In the genomic region with DNA sequence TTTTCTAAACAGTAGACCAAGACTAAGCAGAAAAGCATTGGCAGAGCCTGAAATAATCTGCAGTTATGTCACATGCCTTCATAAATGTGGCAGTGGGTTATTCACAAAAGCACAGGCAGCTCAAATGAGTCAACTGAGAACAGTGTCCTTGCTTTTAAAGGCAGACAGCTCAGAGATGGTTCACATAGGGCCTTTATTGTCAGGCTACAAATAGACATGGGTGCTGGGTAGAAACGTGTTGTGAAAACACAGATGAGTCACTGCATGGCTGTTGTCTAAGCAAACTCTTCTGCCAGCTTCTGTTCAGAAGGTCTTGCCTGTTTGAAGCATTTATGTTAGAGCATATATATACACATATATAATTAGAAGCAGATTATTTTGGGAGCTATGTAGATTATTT, we compare ENCODE assay signal across 11 cellular contexts.
DNase-seq lines count a peak whose midpoint lies in the region; ATAC-seq and TF ChIP-seq lines count a peak whose summit lies in the region.
"Had no signal": no experiment of that assay in that cellular context is flagged by ENCODE, and none has a peak within 500 bp of the region (broad histone marks: within the 10 kb centered on the region; RNA-seq: fewer than 3 reads in every experiment).

No MANE protein-coding gene starts in this region.

- no peak overlapping the region for H3K27ac ChIP-seq in RWPE2 (ENCODE audit: poor library complexity, severe bottlenecking)

- TF ChIP-seq CTCF in RWPE2 (IDR thresholded peaks at IDR 0.05; ENCODE audit: poor library complexity, severe bottlenecking) (no peak), Caco-2 (IDR thresholded peaks at IDR 0.05; ENCODE audit: insufficient read depth in 1 of 2, low read depth in 1 of 2, low read length in 1 of 2, severe bottlenecking in 1 of 2, unreplicated experiment in 1 of 2) (no peak)

- H3K4me1 Mint-ChIP-seq in Caco-2 (ENCODE audit: low read depth, unreplicated experiment), result no peaks in the 10 kb centered on the region

- H3K4me1 ChIP-seq in RWPE2 (ENCODE audit: insufficient read depth, poor library complexity, severe bottlenecking) (peaks cover 3% of the 10 kb centered on the region), Caco-2 (no peaks in the 10 kb centered on the region)

- BruUV-seq in Caco-2 (replicated peaks; lab: Mats Ljungman, UMichigan), result no TSS peak

- H3K9me3 ChIP-seq in RWPE2 (ENCODE audit: severe bottlenecking), result no peaks in the 10 kb centered on the region
- no peaks in the 10 kb centered on the region for H3K9me3 ChIP-seq in Caco-2

- DNase-seq in GM03348 (ENCODE audit: low spot score) (peak; percentile 62), RWPE2 (ENCODE audit: low spot score) (no peak), glomerular visceral epithelial cell (ENCODE audit: extremely low spot score) (peak; percentile 30), pons (ENCODE audit: low spot score) (peak; percentile 70), DMS79 (lab: John Stamatoyannopoulos, UW) (no peak), T-helper 2 cell (no peak), Caco-2 (no peak), NCI-H2081 treated with DMSO at 0.1 percent for 48 hours (lab: John Stamatoyannopoulos, UW) (no peak)
- DNase-seq: NCI-H1417, T-helper 1 cell had no signal

- H3K4me3 Mint-ChIP-seq in Caco-2 (ENCODE audit: unreplicated experiment), result no peak overlapping the region
- H3K4me3 Mint-ChIP-seq: neural crest cell had no signal

- no peaks in the 10 kb centered on the region for H3K9me3 Mint-ChIP-seq in Caco-2 (ENCODE audit: unreplicated experiment)
- H3K9me3 Mint-ChIP-seq: neural crest cell had no signal

- peak; percentile 96 for ATAC-seq in RWPE2 (ENCODE audit: low read depth)

- CTCF ChIA-PET in Caco-2 (lab: Charles Lee), result no interaction called here

- POLR2A ChIA-PET in Caco-2 (lab: Charles Lee), result no interaction called here

- no peaks in the 10 kb centered on the region for H3K36me3 ChIP-seq in RWPE2 (ENCODE audit: low read depth)
- no peaks in the 10 kb centered on the region for H3K36me3 ChIP-seq in Caco-2 (ENCODE audit: control insufficient read depth, insufficient read depth, low read length)

- H3K27me3 Mint-ChIP-seq in Caco-2 (ENCODE audit: insufficient read depth, unreplicated experiment), result peaks cover 4% of the 10 kb centered on the region

- no peaks in the 10 kb centered on the region for H3K36me3 Mint-ChIP-seq in Caco-2 (ENCODE audit: insufficient read depth, unreplicated experiment)

- no peak overlapping the region for H3K27ac Mint-ChIP-seq in Caco-2 (ENCODE audit: unreplicated experiment)

- intact Hi-C loops in Caco-2 (cut with micrococcal nuclease; ENCODE audit: unreplicated experiment), result no loop called here

- H3K4me3 ChIP-seq in RWPE2 (ENCODE audit: severe bottlenecking) (no peak overlapping the region), Caco-2 (ENCODE audit: low read depth, low read length) (no peak overlapping the region)

- H3K27me3 ChIP-seq in RWPE2 (ENCODE audit: insufficient read depth, poor library complexity, severe bottlenecking), result no peaks in the 10 kb centered on the region
- H3K27me3 ChIP-seq in Caco-2 (replicated peaks; ENCODE audit: control insufficient read depth, insufficient read depth, low read length), result no peaks in the 10 kb centered on the region

Comparison
In these comparisons a context has a peak if more than half of its experiments do, and no peak if none do; other contexts are left out.
1. DNase-seq: peak in GM03348 (single experiment), glomerular visceral epithelial cell (single experiment) and pons (single experiment); none in RWPE2 (single experiment), DMS79 (single experiment), T-helper 2 cell (0 of 5), Caco-2 (0 of 2) and NCI-H2081 treated with DMSO at 0.1 percent for 48 hours (single experiment).